15 cellular contexts compared by ENCODE assay signal in genomic region chr12:76422154-76422877, GRCh38.
DNase-seq lines count a peak whose midpoint lies in the region; TF ChIP-seq lines count a peak whose summit lies in the region.
"Had no signal": no experiment of that assay in that cellular context is flagged by ENCODE, and none has a peak within 500 bp of the region (broad histone marks: within the 10 kb centered on the region; RNA-seq: fewer than 3 reads in every experiment).

No MANE protein-coding gene starts in this region.

- no peaks in the 10 kb centered on the region for H3K79me2 ChIP-seq in mesendoderm (ENCODE audit: control insufficient read depth, insufficient read depth, low read length)

- no peak overlapping the region for H4K8ac ChIP-seq in mesendoderm (ENCODE audit: low read depth, low read length)

- H3K9me3 ChIP-seq in CD4-positive, alpha-beta memory T cell (ENCODE audit: control insufficient read depth in 1 of 2, low read length in 2 of 2) = peaks cover 0 to 2% of the 10 kb centered on the region in 2 donors

- H3K27me3 Mint-ChIP-seq in glutamatergic neuron (ENCODE audit: unreplicated experiment) = peaks cover 5% of the 10 kb centered on the region
- no peaks in the 10 kb centered on the region for H3K27me3 Mint-ChIP-seq in CD4-positive, alpha-beta memory T cell

- peak overlapping the region; percentile 74 for H3K4me3 Mint-ChIP-seq in glutamatergic neuron (ENCODE audit: unreplicated experiment)
- peak overlapping the region in 1 of 8 donors; percentile 27 for H3K4me3 Mint-ChIP-seq in CD4-positive, alpha-beta memory T cell
- H3K4me3 Mint-ChIP-seq: T-helper 1 cell treated with Interleukin-12 subunit alpha and Interleukin-12 subunit beta and Interleukin-4 antibody, amounts not matched to agents 30 μg/mL and 1 μg/mL, for 36 hours had no signal

- no peak overlapping the region for H3K23ac ChIP-seq in mesendoderm (ENCODE audit: low read length)

- peaks cover 5% of the 10 kb centered on the region for H3K9me3 Mint-ChIP-seq in glutamatergic neuron (ENCODE audit: unreplicated experiment)
- H3K9me3 Mint-ChIP-seq in CD4-positive, alpha-beta memory T cell = peaks cover 4 to 26% (median 21%) of the 10 kb centered on the region in 8 donors

- peak overlapping the region; percentile 95 for H3K27ac Mint-ChIP-seq in glutamatergic neuron (ENCODE audit: unreplicated experiment)
- no peak overlapping the region for H3K27ac Mint-ChIP-seq in CD4-positive, alpha-beta memory T cell
- H3K27ac Mint-ChIP-seq: T-helper 1 cell treated with Interleukin-12 subunit alpha and Interleukin-12 subunit beta and Interleukin-4 antibody, amounts not matched to agents 30 μg/mL and 1 μg/mL, for 36 hours had no signal

- intact Hi-C loops in CD4-positive, alpha-beta memory T cell (cut with micrococcal nuclease) = no loop called here

- no peaks in the 10 kb centered on the region for H3K79me1 ChIP-seq in mesendoderm (ENCODE audit: low read length)

- H3K27ac ChIP-seq in angular gyrus (ENCODE audit: low read depth, low read length) (peak overlapping the region; percentile 67), mesendoderm (ENCODE audit: low read depth, low read length) (no peak overlapping the region)
- H3K27ac ChIP-seq in CD4-positive, alpha-beta memory T cell (ENCODE audit: low read depth, low read length) = no peak overlapping the region
- H3K27ac ChIP-seq: tibial artery had no signal

- DNase-seq in NCI-H82 (lab: John Stamatoyannopoulos, UW) (peak; percentile 3), NCI-H82 treated with DMSO at 0.1 percent for 48 hours (lab: John Stamatoyannopoulos, UW; ENCODE audit: unreplicated experiment) (no peak), glutamatergic neuron (no peak), mucosa of gallbladder (ENCODE audit: low spot score) (no peak), mesendoderm (no peak)
- no peak for DNase-seq in CD4-positive, alpha-beta memory T cell
- DNase-seq in activated CD8-positive, alpha-beta memory T cell treated with anti-CD3 and anti-CD28 coated beads for 24 hours = no peak
- DNase-seq: activated CD4-positive, alpha-beta T cell treated with anti-CD3 and anti-CD28 coated beads, Interleukin-2, amount 50 U/mL, for 48 hours; activated gamma-delta T cell; central memory CD4-positive, alpha-beta T cell; immature natural killer cell; NCI-H1694 treated with DMSO at 0.1 percent for 48 hours; tibial artery had no signal

- no peak overlapping the region for H3K4me3 ChIP-seq in mesendoderm (ENCODE audit: low read length)
- no peak overlapping the region for H3K4me3 ChIP-seq in CD4-positive, alpha-beta memory T cell (ENCODE audit: low read length in 2 of 2)
- H3K4me3 ChIP-seq: tibial artery had no signal

- no peak overlapping the region for H3K56ac ChIP-seq in mesendoderm (ENCODE audit: low read length)

- no peak overlapping the region for H3K18ac ChIP-seq in mesendoderm (ENCODE audit: low read length)

- TF ChIP-seq CTCF in glutamatergic neuron (IDR thresholded peaks at IDR 0.05; ENCODE audit: partially characterized antibody, unreplicated experiment) = no peak

- H3K4me1 Mint-ChIP-seq in glutamatergic neuron (ENCODE audit: low read depth, unreplicated experiment) = peaks cover 15% of the 10 kb centered on the region
- peaks cover 16 to 29% (median 25%) of the 10 kb centered on the region in 4 donors for H3K4me1 Mint-ChIP-seq in CD4-positive, alpha-beta memory T cell

- H3K4ac ChIP-seq in mesendoderm (ENCODE audit: low read depth, low read length) = no peak overlapping the region

- H3K36me3 Mint-ChIP-seq in glutamatergic neuron (ENCODE audit: unreplicated experiment) = peaks cover 5% of the 10 kb centered on the region
- peaks cover 26 to 31% of the 10 kb centered on the region in 2 donors for H3K36me3 Mint-ChIP-seq in CD4-positive, alpha-beta memory T cell

- no peak overlapping the region for H2BK15ac ChIP-seq in mesendoderm (replicated peaks; ENCODE audit: low read depth)

- H3K4me1 ChIP-seq in mesendoderm (ENCODE audit: control insufficient read depth, low read depth, low read length) = no peaks in the 10 kb centered on the region
- H3K4me1 ChIP-seq in CD4-positive, alpha-beta memory T cell (ENCODE audit: insufficient read depth, low read length) = peaks cover 10% of the 10 kb centered on the region
- H3K4me1 ChIP-seq: tibial artery had no signal

- H2AK5ac ChIP-seq in mesendoderm (ENCODE audit: low read length) = no peak overlapping the region

- no peak overlapping the region for H3K4me2 ChIP-seq in mesendoderm (ENCODE audit: low read length)

- H3K36me3 ChIP-seq in mesendoderm (ENCODE audit: control insufficient read depth, insufficient read depth, low read length) = no peaks in the 10 kb centered on the region
- H3K36me3 ChIP-seq in CD4-positive, alpha-beta memory T cell (ENCODE audit: insufficient read depth, low read length) = no peaks in the 10 kb centered on the region
- H3K36me3 ChIP-seq: tibial artery had no signal

- CTCF ChIA-PET in CD4-positive, alpha-beta memory T cell (lab: Charles Lee; ENCODE audit: partially characterized antibody) = interaction anchor here (0.8 to 1.5 kb wide), 3 partner anchors 13 to 164 kb away, joined by 3 to 6 read pairs (median 3); no protein-coding TSS in a partner anchor

- no peak overlapping the region for H4K5ac ChIP-seq in mesendoderm (ENCODE audit: low read length)

- no peaks in the 10 kb centered on the region for H3K27me3 ChIP-seq in mesendoderm (ENCODE audit: insufficient read depth, low read length, poor library complexity)
- H3K27me3 ChIP-seq in CD4-positive, alpha-beta memory T cell (ENCODE audit: insufficient read depth, low read length) = no peaks in the 10 kb centered on the region
- H3K27me3 ChIP-seq: tibial artery had no signal

- WGBS in mesendoderm (ENCODE audit: extremely low coverage, insufficient coverage, low lambda C conversion rate) = no CpG with 5 or more reads among the region's 6 CpGs

- H3K9ac ChIP-seq in mesendoderm (ENCODE audit: low read length) = no peak overlapping the region

- no peak overlapping the region for H2BK120ac ChIP-seq in mesendoderm (ENCODE audit: low read depth, low read length)

- no peak overlapping the region for H2BK5ac ChIP-seq in mesendoderm (ENCODE audit: low read length)

- POLR2A ChIA-PET in CD4-positive, alpha-beta memory T cell (lab: Charles Lee; ENCODE audit: partially characterized antibody) = no interaction called here
